ENCODE assay signal across 1 cellular context in genomic region chr5:133051547-133052316, GRCh38.
TF ChIP-seq lines count a peak whose summit lies in the region.

Gene HSPA4 (plus strand): TSS chr5:133052013. CDS start chr5:133052251, 238 bp downstream.

TF ChIP-seq in HCT116, 20 proteins besides CTCF, POLR2A, EP300 and RAD21 (continued from another document):
- TF ChIP-seq ELF1 (IDR thresholded peaks at IDR 0.05; ENCODE audit: borderline replicate concordance, low read depth) (peak; percentile 55; the same call in 1 of the 2 replicates), MAX (IDR thresholded peaks at IDR 0.05) (peak; percentile 66), SP1 (IDR thresholded peaks at IDR 0.05; ENCODE audit: low read depth) (peak; percentile 67), POLR2AphosphoS5 (IDR thresholded peaks at IDR 0.05; ENCODE audit: low read depth, low read length) (peak; percentile 96), SIN3A (IDR thresholded peaks at IDR 0.05; ENCODE audit: low read depth) (peak; percentile 64), FOSL1 (IDR thresholded peaks at IDR 0.05; ENCODE audit: low read depth) (no peak)
